ENCODE assay signal across 8 cellular contexts in the genomic region with DNA sequence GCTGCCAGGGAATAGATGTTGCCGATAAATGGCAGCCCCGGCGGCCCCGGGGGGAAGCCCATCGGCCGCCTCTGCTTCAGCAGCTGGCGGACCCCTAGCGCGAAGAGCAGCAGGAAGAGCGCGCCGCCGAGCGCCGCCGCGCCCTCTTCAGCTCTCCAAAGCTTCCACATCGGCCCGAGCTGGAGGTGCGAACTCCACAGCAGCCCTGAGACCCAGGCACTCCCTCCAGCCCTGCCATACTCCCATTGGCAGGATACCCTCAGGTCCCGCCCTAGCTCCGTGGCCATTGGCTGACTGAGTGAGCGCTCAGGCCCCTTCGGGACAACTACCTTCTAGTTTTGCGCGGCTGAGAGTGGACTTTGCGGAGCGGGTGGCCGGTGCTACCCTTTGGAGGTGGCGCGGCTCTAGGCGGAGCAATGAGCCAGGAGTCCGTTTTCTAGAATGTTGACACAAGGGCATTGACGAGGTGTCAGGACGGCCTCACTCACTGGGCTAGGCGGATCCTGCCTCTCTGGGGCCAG.
A peak's percentile ranks its signal among the peaks of the same experiment; 100 is the strongest.
DNase-seq lines count a peak whose midpoint lies in the region; TF ChIP-seq lines count a peak whose summit lies in the region.

A gene with protein sequence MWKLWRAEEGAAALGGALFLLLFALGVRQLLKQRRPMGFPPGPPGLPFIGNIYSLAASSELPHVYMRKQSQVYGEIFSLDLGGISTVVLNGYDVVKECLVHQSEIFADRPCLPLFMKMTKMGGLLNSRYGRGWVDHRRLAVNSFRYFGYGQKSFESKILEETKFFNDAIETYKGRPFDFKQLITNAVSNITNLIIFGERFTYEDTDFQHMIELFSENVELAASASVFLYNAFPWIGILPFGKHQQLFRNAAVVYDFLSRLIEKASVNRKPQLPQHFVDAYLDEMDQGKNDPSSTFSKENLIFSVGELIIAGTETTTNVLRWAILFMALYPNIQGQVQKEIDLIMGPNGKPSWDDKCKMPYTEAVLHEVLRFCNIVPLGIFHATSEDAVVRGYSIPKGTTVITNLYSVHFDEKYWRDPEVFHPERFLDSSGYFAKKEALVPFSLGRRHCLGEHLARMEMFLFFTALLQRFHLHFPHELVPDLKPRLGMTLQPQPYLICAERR (minus strand): TSS at position 196 of the 521 bp plus-strand sequence. CDS start 26 bp downstream, at position 170.

- DNase-seq in CMK (ENCODE audit: low read depth) (peak; percentile 96), GM20000 (ENCODE audit: low spot score) (peak; percentile 93), HS-5 (ENCODE audit: low read depth) (peak; percentile 91), NK-92 (lab: John Stamatoyannopoulos, UW; ENCODE audit: unreplicated experiment) (peak; percentile 49), medulla oblongata (ENCODE audit: extremely low spot score) (peak; percentile 97)
- peak; percentile 94 for DNase-seq in activated CD8-positive, alpha-beta memory T cell treated with anti-CD3 and anti-CD28 coated beads for 24 hours
- DNase-seq in effector CD8-positive, alpha-beta T cell (lab: John Stamatoyannopoulos, UW), result peak; percentile 86
- peak; percentile 82 for DNase-seq in stimulated activated CD8-positive, alpha-beta memory T cell treated with anti-CD3 and anti-CD28 coated beads, Interleukin-12 subunit alpha, Interleukin-12 subunit beta, amount 100 ng/mL, for 1 hour (ENCODE audit: low read depth)

- TF ChIP-seq CTCF in GM20000 (IDR thresholded peaks at IDR 0.05; ENCODE audit: extremely low read depth, missing control alignments), result no peak

Comparison
In these comparisons a context has a peak if more than half of its experiments do, and no peak if none do; other contexts are left out.
1. Peak in every context shown above with its lines: DNase-seq.